ENCODE assay signal across 8 cellular contexts in genomic region chr2:178450574-178451429, GRCh38. TPM values are rescaled to one million over a fixed set of nuclear protein-coding genes. Genes with fewer than 3 reads are reported as not detected.
DNase-seq lines count a peak whose midpoint lies in the region; ATAC-seq and TF ChIP-seq lines count a peak whose summit lies in the region.

PJVK (plus strand) TSS chr2:178451378; CDS start chr2:178453410, 2,032 bp downstream.
PRKRA (minus strand) TSS chr2:178451175; CDS start chr2:178451030, 145 bp downstream.

- H3K27ac ChIP-seq in SK-N-SH (ENCODE audit: low read depth in 2 of 2, low read length in 1 of 2) = peak within 1 kb of the TSS; percentile 91 to 98
- H3K27ac ChIP-seq in testis = peak within 1 kb of the TSS; percentile 94 to 99

- peak within 1 kb of the TSS; percentile 98 for H2AFZ ChIP-seq in SK-N-SH (ENCODE audit: low read depth)

- peak within 1 kb of the TSS; percentile 95 to 99 for H3K27ac Mint-ChIP-seq in activated naive CD4-positive, alpha-beta T cell treated with anti-CD3 and anti-CD28 coated beads, Interleukin-2, amount 50 U/mL, for 72 hours

- peak within 1 kb of the TSS; percentile 96 for H3K9ac ChIP-seq in SK-N-SH

- H3K36me3 Mint-ChIP-seq in activated naive CD4-positive, alpha-beta T cell treated with anti-CD3 and anti-CD28 coated beads, Interleukin-2, amount 50 U/mL, for 72 hours = peaks cover 29 to 31% of the 10 kb centered on the region in 2 donors

- H3K36me3 ChIP-seq in SK-N-SH (replicated peaks in 1 of 2; ENCODE audit: control insufficient read depth in 1 of 2, insufficient read depth in 2 of 2, low read length in 1 of 2) (peaks cover 14 to 25% of the 10 kb centered on the region in 2 experiments), testis (ENCODE audit: low read depth, missing control alignments) (no peaks in the 10 kb centered on the region)

- CTCF ChIA-PET in GM10248 (lab: Yijun Ruan, JAX) (interaction anchor here (0.7 to 3.5 kb wide), 11 partner anchors 11 to 144 kb away, joined by 3 to 18 read pairs (median 3); no protein-coding TSS in a partner anchor), SK-N-SH (lab: Yijun Ruan, JAX) (interaction anchor here (1.0 to 4.0 kb wide), 2 partner anchors 29 to 36 kb away, joined by 3 to 22 read pairs; no protein-coding TSS in a partner anchor)

- ATAC-seq in HG02610 (IDR thresholded peaks at IDR 0.05; ENCODE audit: unreplicated experiment) = peak; percentile 87
- peak; percentile 89 to 91 for ATAC-seq in activated naive CD4-positive, alpha-beta T cell treated with anti-CD3 and anti-CD28 coated beads, Interleukin-2, amount 50 U/mL, for 72 hours
- ATAC-seq in omental fat pad (ENCODE audit: low FRiP score) = peak; percentile 100

- H3K4me2 ChIP-seq in SK-N-SH = peak within 1 kb of the TSS; percentile 99

- H3K4me1 ChIP-seq in SK-N-SH (ENCODE audit: control insufficient read depth in 1 of 2, insufficient read depth in 2 of 2, low read depth in 1 of 2, low read length in 1 of 2) (peaks cover 0 to 22% of the 10 kb centered on the region in 2 experiments; a peak in 2 of 4 replicates), testis (peaks cover 6% of the 10 kb centered on the region)

- POLR2A ChIA-PET in GM10248 (lab: Yijun Ruan, JAX) (interaction anchor here (0.5 to 1.0 kb wide), 5 partner anchors 32 to 315 kb away, joined by 3 to 4 read pairs (median 3); no protein-coding TSS in a partner anchor), SK-N-SH (lab: Yijun Ruan, JAX) (interaction anchor here (0.6 to 1.8 kb wide), 13 partner anchors 9 to 333 kb away, joined by 3 to 22 read pairs (median 5); no protein-coding TSS in a partner anchor)

- DNase-seq in GM10248 (ENCODE audit: extremely low spot score) (peak; percentile 98), NCI-H1092 (lab: John Stamatoyannopoulos, UW) (peak; percentile 91), SK-N-SH (peak; percentile 98), glomerular endothelial cell (ENCODE audit: extremely low read depth, low read depth, low spot score) (peak; percentile 42), omental fat pad (ENCODE audit: low spot score) (peak; percentile 87), testis (peak; percentile 98)
- DNase-seq in activated naive CD4-positive, alpha-beta T cell treated with anti-CD3 and anti-CD28 coated beads, Interleukin-2, amount 50 U/mL, for 72 hours (ENCODE audit: low spot score in 2 of 2) = peak; percentile 97

- 8% methylated on average over 10 of the region's 91 CpGs for whole genome bisulfite sequencing in SK-N-SH (ENCODE audit: low lambda C conversion rate)
- 0 to 1% methylated on average over 6 to 64 of the region's 91 CpGs for WGBS in testis, 2 donors

- H3K27me3 ChIP-seq in SK-N-SH (ENCODE audit: insufficient read depth) = no peaks in the 10 kb centered on the region
- no peaks in the 10 kb centered on the region for H3K27me3 ChIP-seq in testis

- TF ChIP-seq RAD21 in SK-N-SH (IDR thresholded peaks at IDR 0.05; ENCODE audit: low read length) = no peak

- intact Hi-C loops in testis (cut with DNase I; ENCODE audit: low total_unique reads) = no loop called here

- H3K79me2 ChIP-seq in SK-N-SH (ENCODE audit: insufficient read depth) = peaks cover 45% of the 10 kb centered on the region

- H3K9me3 ChIP-seq in SK-N-SH (no peaks in the 10 kb centered on the region), testis (no peaks in the 10 kb centered on the region)

- H3K4me3 ChIP-seq in SK-N-SH (ENCODE audit: low read depth in 2 of 2, low read length in 1 of 2) = peak within 1 kb of the TSS; percentile 97 to 100
- peak within 1 kb of the TSS; percentile 76 to 89 for H3K4me3 ChIP-seq in testis

- H3K9me2 ChIP-seq in SK-N-SH = no peaks in the 10 kb centered on the region

- peak; percentile 88 for TF ChIP-seq POLR2A in testis (IDR thresholded peaks at IDR 0.05)

- peaks cover 21% of the 10 kb centered on the region for H4K20me1 ChIP-seq in SK-N-SH (ENCODE audit: insufficient read depth)

- peaks cover 0 to 6% of the 10 kb centered on the region in 2 donors for H3K9me3 Mint-ChIP-seq in activated naive CD4-positive, alpha-beta T cell treated with anti-CD3 and anti-CD28 coated beads, Interleukin-2, amount 50 U/mL, for 72 hours

- 0 out of 4 replicates have a peak, but pooled peaks of 1 of the 2 experiments have one; percentile 22 for TF ChIP-seq EP300 in SK-N-SH (IDR thresholded peaks at IDR 0.05; ENCODE audit: borderline replicate concordance in 1 of 2, low read depth in 1 of 2, low read length in 1 of 2)

- peaks cover 7% of the 10 kb centered on the region for H3F3A ChIP-seq in SK-N-SH (replicated peaks; ENCODE audit: insufficient read depth)

- TF ChIP-seq CTCF in GM10248 (IDR thresholded peaks at IDR 0.05; ENCODE audit: control extremely low read depth, extremely low read depth, low read depth, missing control alignments) (no peak), SK-N-SH (IDR thresholded peaks at IDR 0.05) (no peak), omental fat pad (IDR thresholded peaks at IDR 0.05) (no peak), testis (IDR thresholded peaks at IDR 0.05) (peak in 1 of 3 experiments; percentile 9)

TF ChIP-seq in SK-N-SH, 30 proteins besides CTCF, POLR2A, EP300 and RAD21 (continues in another document):
- TF ChIP-seq MAX (IDR thresholded peaks at IDR 0.05; ENCODE audit: low read depth) = peak; percentile 82
- TF ChIP-seq RCOR1 (IDR thresholded peaks at IDR 0.05; ENCODE audit: low read length) = peak; percentile 13; the same call in 1 of the 2 replicates
- TF ChIP-seq USF1 (IDR thresholded peaks at IDR 0.05; ENCODE audit: borderline replicate concordance, low read depth) = 0 out of 2 replicates have a peak, but pooled peaks have one; percentile 4
- peak; percentile 90 for TF ChIP-seq TAF1 (IDR thresholded peaks at IDR 0.05; ENCODE audit: borderline replicate concordance, low read depth, low read length)
- peak; percentile 63 for TF ChIP-seq MXI1 (IDR thresholded peaks at IDR 0.05; ENCODE audit: low read depth, low read length)
- TF ChIP-seq TEAD4 (IDR thresholded peaks at IDR 0.05; ENCODE audit: borderline replicate concordance, insufficient read depth) = no peak
- TF ChIP-seq IRF3 (IDR thresholded peaks at IDR 0.05; ENCODE audit: low read depth, low read length) = no peak
- TF ChIP-seq EZH2phosphoT487 (IDR thresholded peaks at IDR 0.05; ENCODE audit: borderline replicate concordance, low read depth) = no peak
- TF ChIP-seq NRF1 (IDR thresholded peaks at IDR 0.05; ENCODE audit: low read depth, low read length) = peak; percentile 34; the same call in 1 of the 2 replicates
- no peak for TF ChIP-seq TCF12 (IDR thresholded peaks at IDR 0.05)
- peak; percentile 31; the same call in 1 of the 2 replicates for TF ChIP-seq SIN3A (IDR thresholded peaks at IDR 0.05; ENCODE audit: borderline replicate concordance, low read depth, low read length)
- no peak for TF ChIP-seq RXRA (IDR thresholded peaks at IDR 0.05; ENCODE audit: borderline replicate concordance, low read depth)
- peak; percentile 94 for TF ChIP-seq POLR2AphosphoS5 (IDR thresholded peaks at IDR 0.05; ENCODE audit: low read depth, low read length)

RNA-seq across cellular contexts. Expression of gene PJVK, which starts in this region (rescaled TPM):
- 5.3 and 10.8 TPM in 2 replicates for polyA plus RNA-seq in SK-N-SH (2012; rRNA removed)
- polyA plus RNA-seq in SK-N-SH (2012; cell fraction: cytosol; rRNA removed) = 1.8 TPM in 2 replicates
- 21.4 and 54.0 TPM in 2 replicates for polyA plus RNA-seq in SK-N-SH (2012; cell fraction: nucleus; rRNA removed)
- 1 to 10 TPM; 1.7 to 4.5 TPM for total RNA-seq in activated naive CD4-positive, alpha-beta T cell treated with anti-CD3 and anti-CD28 coated beads, Interleukin-2, amount 50 U/mL, for 72 hours
- total RNA-seq in glomerular endothelial cell = 0.15 and 3.4 TPM in 2 replicates
- total RNA-seq in omental fat pad = 1 to 10 TPM; 2.2 to 2.8 (median 2.5) TPM
- total RNA-seq in testis = 10 to 100 TPM; 20.6 to 31.7 TPM
- 61.3 TPM for polyA plus RNA-seq in testis (ENCODE audit: insufficient read depth, low read depth, low replicate concordance)

RNA-seq across cellular contexts. Expression of gene PRKRA, which starts in this region (rescaled TPM):
- polyA plus RNA-seq in SK-N-SH (2012; rRNA removed) = 35.7 and 44.3 TPM in 2 replicates
- polyA plus RNA-seq in SK-N-SH (2012; cell fraction: cytosol; rRNA removed) = 42.6 and 44.6 TPM in 2 replicates
- 38.9 and 48.6 TPM in 2 replicates for polyA plus RNA-seq in SK-N-SH (2012; cell fraction: nucleus; rRNA removed)
- total RNA-seq in activated naive CD4-positive, alpha-beta T cell treated with anti-CD3 and anti-CD28 coated beads, Interleukin-2, amount 50 U/mL, for 72 hours = 100 to 1,000 TPM in 1 of 2 donors, 10 to 100 TPM in 1; 57.2 to 144 TPM
- total RNA-seq in glomerular endothelial cell = 23.6 and 35.5 TPM in 2 replicates
- 10 to 100 TPM; 50.7 to 67.4 (median 60.4) TPM for total RNA-seq in omental fat pad
- total RNA-seq in testis = 100 to 1,000 TPM in 1 of 2 donors, 10 to 100 TPM in 1; 87.5 to 108 TPM
- polyA plus RNA-seq in testis (ENCODE audit: insufficient read depth, low read depth, low replicate concordance) = 103 TPM

Comparison
In these comparisons a context has a peak if more than half of its experiments do, and no peak if none do; other contexts are left out.
1. Peak in every context shown above with its lines: DNase-seq, ATAC-seq, H3K4me3 ChIP-seq and H3K27ac ChIP-seq.
2. DNase-seq: peak in every context shown above with its lines; median percentile 98 in GM10248; 98 in SK-N-SH; 98 in testis; 97 in activated naive CD4-positive, alpha-beta T cell treated with anti-CD3 and anti-CD28 coated beads, Interleukin-2, amount 50 U/mL, for 72 hours; 91 in NCI-H1092; 87 in omental fat pad; 42 in glomerular endothelial cell.